In the genomic region with DNA sequence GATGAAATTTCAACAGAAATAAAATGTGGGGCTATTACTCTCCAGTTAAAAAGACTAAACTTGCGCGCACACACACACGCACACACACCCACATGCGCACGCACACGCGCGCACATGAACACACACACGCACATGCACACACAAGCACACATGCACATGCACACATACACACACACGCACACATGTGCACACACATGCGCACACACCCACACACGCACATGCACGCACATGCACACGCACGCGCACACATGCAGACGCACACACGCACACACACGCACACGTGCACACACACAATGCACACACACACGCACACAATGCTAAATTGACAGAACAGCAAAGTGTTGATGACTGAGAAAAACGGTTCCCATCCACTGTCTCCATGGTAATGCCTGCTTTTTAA, we compare ENCODE assay signal across 33 cellular contexts.
"Had no signal": no experiment of that assay in that cellular context is flagged by ENCODE, and none has a peak within 500 bp of the region (broad histone marks: within the 10 kb centered on the region; RNA-seq: fewer than 3 reads in every experiment).

No MANE protein-coding gene starts in this region.

- H3K36me3 ChIP-seq: adrenal gland, colonic mucosa, esophagus squamous epithelium, gastroesophageal sphincter, WERI-Rb-1 had no signal

- H3K4me3 Mint-ChIP-seq: activated B cell treated with CpG ODN at 0.5 μM for 24 hours; activated CD4-positive, alpha-beta memory T cell treated with anti-CD3 and anti-CD28 coated beads for 36 hours; activated CD8-positive, alpha-beta memory T cell treated with anti-CD3 and anti-CD28 coated beads, Interleukin-2, amount 10 ng/mL, durations not matched to agents 7 days and 5 days; activated CD8-positive, alpha-beta T cell treated with anti-CD3 and anti-CD28 coated beads, Interleukin-2, amount 10 ng/mL, durations not matched to agents 7 days and 5 days; activated naive CD4-positive, alpha-beta T cell treated with anti-CD3 and anti-CD28 coated beads for 36 hours; activated naive CD4-positive, alpha-beta T cell treated with anti-CD3 and anti-CD28 coated beads, Interleukin-2, amount 50 U/mL, for 24 hours; activated naive CD8-positive, alpha-beta T cell treated with anti-CD3 and anti-CD28 coated beads for 36 hours; activated naive CD8-positive, alpha-beta T cell treated with anti-CD3 and anti-CD28 coated beads, Interleukin-2, amount 50 U/mL, for 24 hours; activated T-helper 1 cell treated with anti-CD3 and anti-CD28 coated beads, Interleukin-12 subunit alpha, Interleukin-12 subunit beta, Interleukin-2, Interleukin-4 antibody, amounts not matched to agents 30 ng/mL and 10 ng/mL and 1 ng/mL, durations not matched to agents 14 hours and 24 hours and 36 hours; T-helper 17 cell; T-helper 2 cell treated with Interferon-gamma antibody and Interleukin-4, amounts not matched to agents 5 μg/mL and 100 μg/mL, for 36 hours had no signal

- H3K4me1 ChIP-seq: adrenal gland, colonic mucosa had no signal

- H3K4me3 ChIP-seq: adrenal gland, body of pancreas, colonic mucosa, esophagus squamous epithelium, gastroesophageal sphincter had no signal

- FAIRE-seq: endometrium, endothelial cell of umbilical vein had no signal

- H3K27me3 ChIP-seq: adrenal gland, body of pancreas, colonic mucosa, esophagus squamous epithelium, gastroesophageal sphincter had no signal

- H3K27ac ChIP-seq: adrenal gland, body of pancreas, colonic mucosa, epithelial cell of prostate, esophagus squamous epithelium, gastroesophageal sphincter, WERI-Rb-1 had no signal

- H3K9me3 ChIP-seq: adrenal gland, body of pancreas, colonic mucosa, esophagus squamous epithelium, gastroesophageal sphincter had no signal

- H3K36me3 Mint-ChIP-seq: activated CD4-positive, alpha-beta memory T cell treated with anti-CD3 and anti-CD28 coated beads for 36 hours; activated CD8-positive, alpha-beta memory T cell treated with anti-CD3 and anti-CD28 coated beads, Interleukin-2, amount 10 ng/mL, durations not matched to agents 7 days and 5 days; activated naive CD4-positive, alpha-beta T cell treated with anti-CD3 and anti-CD28 coated beads, Interleukin-2, amount 50 U/mL, for 24 hours; activated naive CD8-positive, alpha-beta T cell treated with anti-CD3 and anti-CD28 coated beads for 36 hours had no signal

- H3K4me1 Mint-ChIP-seq: activated B cell treated with CpG ODN at 0.5 μM for 24 hours; activated CD8-positive, alpha-beta memory T cell treated with anti-CD3 and anti-CD28 coated beads, Interleukin-2, amount 10 ng/mL, durations not matched to agents 7 days and 5 days; activated naive CD4-positive, alpha-beta T cell treated with anti-CD3 and anti-CD28 coated beads, Interleukin-2, amount 50 U/mL, for 24 hours; activated naive CD8-positive, alpha-beta T cell treated with anti-CD3 and anti-CD28 coated beads for 36 hours; activated naive CD8-positive, alpha-beta T cell treated with anti-CD3 and anti-CD28 coated beads, Interleukin-2, amount 50 U/mL, for 24 hours; T-helper 17 cell had no signal

- H3K27me3 Mint-ChIP-seq: activated B cell treated with CpG ODN at 0.5 μM for 24 hours; activated CD4-positive, alpha-beta memory T cell treated with anti-CD3 and anti-CD28 coated beads for 36 hours; activated CD8-positive, alpha-beta memory T cell treated with anti-CD3 and anti-CD28 coated beads, Interleukin-2, amount 10 ng/mL, durations not matched to agents 7 days and 5 days; activated naive CD4-positive, alpha-beta T cell treated with anti-CD3 and anti-CD28 coated beads, Interleukin-2, amount 50 U/mL, for 24 hours; activated naive CD8-positive, alpha-beta T cell treated with anti-CD3 and anti-CD28 coated beads for 36 hours; activated naive CD8-positive, alpha-beta T cell treated with anti-CD3 and anti-CD28 coated beads, Interleukin-2, amount 50 U/mL, for 24 hours; T-helper 17 cell had no signal

- H3K27ac Mint-ChIP-seq: activated B cell treated with CpG ODN at 0.5 μM for 24 hours; activated CD4-positive, alpha-beta memory T cell treated with anti-CD3 and anti-CD28 coated beads for 36 hours; activated CD8-positive, alpha-beta memory T cell treated with anti-CD3 and anti-CD28 coated beads, Interleukin-2, amount 10 ng/mL, durations not matched to agents 7 days and 5 days; activated CD8-positive, alpha-beta T cell treated with anti-CD3 and anti-CD28 coated beads, Interleukin-2, amount 10 ng/mL, durations not matched to agents 7 days and 5 days; activated naive CD4-positive, alpha-beta T cell treated with anti-CD3 and anti-CD28 coated beads for 36 hours; activated naive CD4-positive, alpha-beta T cell treated with anti-CD3 and anti-CD28 coated beads, Interleukin-2, amount 50 U/mL, for 24 hours; activated naive CD8-positive, alpha-beta T cell treated with anti-CD3 and anti-CD28 coated beads for 36 hours; activated naive CD8-positive, alpha-beta T cell treated with anti-CD3 and anti-CD28 coated beads, Interleukin-2, amount 50 U/mL, for 24 hours; activated T-helper 1 cell treated with anti-CD3 and anti-CD28 coated beads, Interleukin-12 subunit alpha, Interleukin-12 subunit beta, Interleukin-2, Interleukin-4 antibody, amounts not matched to agents 30 ng/mL and 10 ng/mL and 1 ng/mL, durations not matched to agents 14 hours and 24 hours and 36 hours; activated T-helper 2 cell treated with anti-CD3 and anti-CD28 coated beads, Interferon-gamma antibody, Interleukin-2, Interleukin-4, amounts not matched to agents 10 μg/mL and 5 μg/mL and 100 μg/mL, durations not matched to agents 14 hours and 24 hours and 36 hours; T-helper 17 cell; T-helper 2 cell treated with Interferon-gamma antibody and Interleukin-4, amounts not matched to agents 5 μg/mL and 100 μg/mL, for 36 hours had no signal

- DNase-seq: activated B cell treated with CpG ODN at 0.5 μM for 24 hours; activated CD4-positive, alpha-beta memory T cell treated with anti-CD3 and anti-CD28 coated beads for 36 hours; activated CD4-positive, alpha-beta T cell treated with anti-CD3 and anti-CD28 coated beads for 48 hours; activated CD8-positive, alpha-beta memory T cell treated with anti-CD3 and anti-CD28 coated beads, Interleukin-2, amount 10 ng/mL, durations not matched to agents 7 days and 5 days; activated CD8-positive, alpha-beta memory T cell treated with anti-CD3 and anti-CD28 coated beads, Interleukin-2, amount 50 U/mL, for 4 hours; activated CD8-positive, alpha-beta T cell treated with anti-CD3 and anti-CD28 coated beads, Interleukin-2, amount 10 ng/mL, durations not matched to agents 7 days and 5 days; activated effector memory CD4-positive, alpha-beta T cell treated with anti-CD3 and anti-CD28 coated beads, Interleukin-2, amount 50 U/mL, for 16 hours; activated naive CD4-positive, alpha-beta T cell treated with anti-CD3 and anti-CD28 coated beads for 36 hours; activated naive CD8-positive, alpha-beta T cell treated with anti-CD3 and anti-CD28 coated beads for 36 hours; activated naive CD8-positive, alpha-beta T cell treated with anti-CD3 and anti-CD28 coated beads, Interleukin-2, amount 50 U/mL, for 24 hours; activated T-cell treated with anti-CD3 and anti-CD28 coated beads, Interleukin-2, amount 50 U/mL, for 1 hour; activated T-cell treated with anti-CD3 and anti-CD28 coated beads, Interleukin-2, amount 50 U/mL, for 48 hours; adrenal gland; amygdala; aorta; body of pancreas; caudate nucleus; cerebellar nuclear complex; colonic mucosa; effector CD8-positive, alpha-beta T cell; esophagus squamous epithelium; foreskin melanocyte; T-helper 17 cell; T1000; WERI-Rb-1 had no signal
